ENCODE assay signal across 4 cellular contexts in the genomic region with DNA sequence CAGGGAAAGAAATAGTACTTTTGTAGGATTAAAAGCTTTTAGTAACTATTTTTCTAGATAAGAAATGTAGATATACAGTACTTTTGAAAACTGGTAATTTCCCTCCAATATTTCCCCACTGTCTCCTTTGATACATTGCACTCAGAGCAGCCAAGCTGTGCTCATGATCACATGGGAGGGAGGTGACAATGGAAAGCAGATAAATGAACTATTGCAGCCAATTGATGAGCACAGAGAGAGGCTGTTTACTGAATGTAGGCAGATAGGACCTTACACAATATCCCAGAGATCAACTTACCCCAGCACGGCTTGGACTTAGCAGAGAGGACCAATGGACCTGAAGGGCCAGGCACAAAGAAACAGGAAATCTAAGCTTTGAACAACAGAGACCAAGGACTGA.
TF ChIP-seq lines count a peak whose summit lies in the region.

No MANE protein-coding gene starts in this region.

TF ChIP-seq in WTC11, 78 proteins besides CTCF, POLR2A, EP300 and RAD21:
- TF ChIP-seq, protein P1, sequence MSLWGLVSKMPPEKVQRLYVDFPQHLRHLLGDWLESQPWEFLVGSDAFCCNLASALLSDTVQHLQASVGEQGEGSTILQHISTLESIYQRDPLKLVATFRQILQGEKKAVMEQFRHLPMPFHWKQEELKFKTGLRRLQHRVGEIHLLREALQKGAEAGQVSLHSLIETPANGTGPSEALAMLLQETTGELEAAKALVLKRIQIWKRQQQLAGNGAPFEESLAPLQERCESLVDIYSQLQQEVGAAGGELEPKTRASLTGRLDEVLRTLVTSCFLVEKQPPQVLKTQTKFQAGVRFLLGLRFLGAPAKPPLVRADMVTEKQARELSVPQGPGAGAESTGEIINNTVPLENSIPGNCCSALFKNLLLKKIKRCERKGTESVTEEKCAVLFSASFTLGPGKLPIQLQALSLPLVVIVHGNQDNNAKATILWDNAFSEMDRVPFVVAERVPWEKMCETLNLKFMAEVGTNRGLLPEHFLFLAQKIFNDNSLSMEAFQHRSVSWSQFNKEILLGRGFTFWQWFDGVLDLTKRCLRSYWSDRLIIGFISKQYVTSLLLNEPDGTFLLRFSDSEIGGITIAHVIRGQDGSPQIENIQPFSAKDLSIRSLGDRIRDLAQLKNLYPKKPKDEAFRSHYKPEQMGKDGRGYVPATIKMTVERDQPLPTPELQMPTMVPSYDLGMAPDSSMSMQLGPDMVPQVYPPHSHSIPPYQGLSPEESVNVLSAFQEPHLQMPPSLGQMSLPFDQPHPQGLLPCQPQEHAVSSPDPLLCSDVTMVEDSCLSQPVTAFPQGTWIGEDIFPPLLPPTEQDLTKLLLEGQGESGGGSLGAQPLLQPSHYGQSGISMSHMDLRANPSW (CRISPR knock-in tag; conservative IDR thresholded peaks at IDR 0.05; ENCODE audit: low read depth) = no peak
- TF ChIP-seq ZNF317 (CRISPR knock-in tag; IDR thresholded peaks at IDR 0.05; ENCODE audit: borderline replicate concordance, low read depth) = peak; percentile 80
TF ChIP-seq in WTC11: peak in this region for 1.

TF ChIP-seq in H1, 55 proteins besides CTCF, POLR2A, EP300 and RAD21:
- TF ChIP-seq RFX5 (IDR thresholded peaks at IDR 0.05; ENCODE audit: borderline replicate concordance, low read depth, low read length) (no peak), RBBP5 (IDR thresholded peaks at IDR 0.05; ENCODE audit: borderline replicate concordance, low read depth, low read length) (no peak), BRCA1 (IDR thresholded peaks at IDR 0.05; ENCODE audit: low read depth, low read length) (no peak), TAF1 (IDR thresholded peaks at IDR 0.05; ENCODE audit: low read depth, low read length) (no peak), KDM4A (IDR thresholded peaks at IDR 0.05; ENCODE audit: low read depth, low read length, severe bottlenecking) (no peak), KDM1A (IDR thresholded peaks at IDR 0.05; ENCODE audit: borderline replicate concordance, low read length) (no peak), CHD2 (IDR thresholded peaks at IDR 0.05; ENCODE audit: low read length) (no peak), JUND (IDR thresholded peaks at IDR 0.05; ENCODE audit: low read length) (no peak), CBX5 (IDR thresholded peaks at IDR 0.05; ENCODE audit: low read depth, low read length) (no peak), HDAC2 (IDR thresholded peaks at IDR 0.05; ENCODE audit: borderline replicate concordance in 1 of 2, low read depth in 2 of 2, low read length in 2 of 2) (no peak), SP2 (IDR thresholded peaks at IDR 0.05; ENCODE audit: low read length) (no peak), TAF7 (optimal IDR thresholded peaks at IDR 0.05; ENCODE audit: borderline replicate concordance, low read depth, low read length) (no peak), SP1 (IDR thresholded peaks at IDR 0.05; ENCODE audit: low read depth, low read length) (no peak), SP4 (IDR thresholded peaks at IDR 0.05; ENCODE audit: low read length) (no peak), SIN3A (conservative IDR thresholded peaks at IDR 0.05 in 1 of 2, IDR thresholded peaks at IDR 0.05 in 1 of 2; ENCODE audit: low read depth in 1 of 2, low read length in 2 of 2) (no peak), CREB1 (IDR thresholded peaks at IDR 0.05) (no peak)
- TF ChIP-seq, protein P2, sequence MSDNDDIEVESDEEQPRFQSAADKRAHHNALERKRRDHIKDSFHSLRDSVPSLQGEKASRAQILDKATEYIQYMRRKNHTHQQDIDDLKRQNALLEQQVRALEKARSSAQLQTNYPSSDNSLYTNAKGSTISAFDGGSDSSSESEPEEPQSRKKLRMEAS (IDR thresholded peaks at IDR 0.05) = no peak

TF ChIP-seq in GM12891, 5 proteins besides CTCF, POLR2A, EP300 and RAD21:
- TF ChIP-seq POLR2AphosphoS5 (IDR thresholded peaks at IDR 0.05; ENCODE audit: low read depth, low read length) (no peak), TAF1 (IDR thresholded peaks at IDR 0.05; ENCODE audit: low read depth, low read length) (no peak), POU2F2 (IDR thresholded peaks at IDR 0.05; ENCODE audit: low read depth, low read length) (no peak), PAX5 (IDR thresholded peaks at IDR 0.05; ENCODE audit: insufficient read depth, low read length, severe bottlenecking) (no peak), SPI1 (IDR thresholded peaks at IDR 0.05; ENCODE audit: low read depth, low read length) (no peak)
TF ChIP-seq in GM12891: peak in this region for 0.

TF ChIP-seq in SK-N-SH, 30 proteins besides CTCF, POLR2A, EP300 and RAD21:
- TF ChIP-seq, protein P3, sequence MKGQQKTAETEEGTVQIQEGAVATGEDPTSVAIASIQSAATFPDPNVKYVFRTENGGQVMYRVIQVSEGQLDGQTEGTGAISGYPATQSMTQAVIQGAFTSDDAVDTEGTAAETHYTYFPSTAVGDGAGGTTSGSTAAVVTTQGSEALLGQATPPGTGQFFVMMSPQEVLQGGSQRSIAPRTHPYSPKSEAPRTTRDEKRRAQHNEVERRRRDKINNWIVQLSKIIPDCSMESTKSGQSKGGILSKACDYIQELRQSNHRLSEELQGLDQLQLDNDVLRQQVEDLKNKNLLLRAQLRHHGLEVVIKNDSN (IDR thresholded peaks at IDR 0.05; ENCODE audit: borderline replicate concordance, low read depth) = no peak
- TF ChIP-seq RCOR1 (IDR thresholded peaks at IDR 0.05; ENCODE audit: low read length) = no peak
- TF ChIP-seq NRF1 (IDR thresholded peaks at IDR 0.05; ENCODE audit: low read depth, low read length) = no peak
